11 cellular contexts compared by ENCODE assay signal in the genomic region with DNA sequence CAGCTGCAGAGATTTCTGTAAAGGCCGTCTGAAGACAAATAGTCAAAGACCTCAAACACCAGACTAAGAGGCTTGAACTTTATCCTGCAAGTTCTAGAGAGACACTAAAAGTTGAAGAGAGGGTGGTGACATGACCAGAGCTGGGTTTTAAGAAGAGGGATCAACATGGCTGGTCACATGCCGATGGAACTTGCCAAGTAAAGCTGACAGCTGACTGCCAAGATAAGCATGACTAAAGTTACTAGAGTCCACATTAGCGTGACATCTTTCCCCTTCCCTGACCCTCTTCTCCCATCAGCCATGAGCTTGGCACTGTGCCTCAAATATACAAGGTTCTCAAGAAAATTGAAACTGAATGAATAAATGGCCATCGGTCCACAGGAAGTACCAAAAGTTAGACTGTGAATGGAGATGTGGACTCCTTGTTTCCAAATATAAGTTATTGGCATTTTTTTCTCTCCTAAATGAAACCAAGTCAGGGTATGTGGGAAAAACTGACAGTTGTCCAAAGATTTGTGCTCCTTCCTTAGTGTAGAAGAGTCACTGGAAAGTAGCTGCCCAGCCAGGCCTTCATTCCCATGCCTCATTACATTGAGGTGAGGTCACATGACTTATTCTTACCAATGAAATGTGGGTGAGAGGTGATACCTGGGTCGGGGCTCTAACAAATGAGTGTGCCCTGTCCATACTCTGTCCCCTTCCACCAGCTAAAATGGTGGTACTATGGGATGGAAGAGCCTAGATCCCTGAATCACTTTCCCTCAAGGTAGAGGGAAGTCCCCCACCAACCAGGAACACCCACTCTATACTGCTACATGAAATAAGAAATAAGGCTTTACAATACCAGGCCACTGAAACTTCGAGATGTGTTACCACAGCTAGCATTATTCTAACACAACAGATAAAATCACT. TPM values are rescaled to one million over a fixed set of nuclear protein-coding genes. Genes with fewer than 3 reads are reported as not detected.
DNase-seq lines count a peak whose midpoint lies in the region; ATAC-seq and TF ChIP-seq lines count a peak whose summit lies in the region.
"Had no signal": no experiment of that assay in that cellular context is flagged by ENCODE, and none has a peak within 500 bp of the region (broad histone marks: within the 10 kb centered on the region; RNA-seq: fewer than 3 reads in every experiment).

No MANE protein-coding gene starts in this region.

- H3K9me3 Mint-ChIP-seq in activated naive CD4-positive, alpha-beta T cell treated with anti-CD3 and anti-CD28 coated beads, Interleukin-2, amount 50 U/mL, for 72 hours, result no peaks in the 10 kb centered on the region

- intact Hi-C loops in uterus (cut with DNase I; ENCODE audit: low total_unique reads), result no loop called here

- H3K36me3 ChIP-seq in muscle layer of duodenum (ENCODE audit: control insufficient read depth in 1 of 2, insufficient read depth in 2 of 2, low read length in 2 of 2) (peaks cover 0 to 7% of the 10 kb centered on the region in 2 donors), uterus (no peaks in the 10 kb centered on the region)

- H3K27ac ChIP-seq in muscle layer of duodenum (ENCODE audit: low read length), result peak overlapping the region; percentile 52
- H3K27ac ChIP-seq in uterus, result peak overlapping the region; percentile 73 to 80

- H3K27ac Mint-ChIP-seq in activated naive CD4-positive, alpha-beta T cell treated with anti-CD3 and anti-CD28 coated beads, Interleukin-2, amount 50 U/mL, for 72 hours, result peak overlapping the region; percentile 17 to 27

- no peak for TF ChIP-seq POLR2A in uterus (IDR thresholded peaks at IDR 0.05)

- ATAC-seq in activated naive CD4-positive, alpha-beta T cell treated with anti-CD3 and anti-CD28 coated beads, Interleukin-2, amount 50 U/mL, for 72 hours, result peak in 1 of 2 donors; percentile 73
- ATAC-seq in GM18498 (IDR thresholded peaks at IDR 0.05; ENCODE audit: unreplicated experiment) (no peak), HG02759 (IDR thresholded peaks at IDR 0.05; ENCODE audit: unreplicated experiment) (no peak)

- DNase-seq in activated naive CD4-positive, alpha-beta T cell treated with anti-CD3 and anti-CD28 coated beads, Interleukin-2, amount 50 U/mL, for 72 hours (ENCODE audit: low spot score in 2 of 2), result no peak
- no peak for DNase-seq in activated naive CD4-positive, alpha-beta T cell (lab: John Stamatoyannopoulos, UW)
- DNase-seq in epithelial cell of proximal tubule (ENCODE audit: low read depth) (peak; percentile 66), uterus (no peak), NCI-H2196 (lab: John Stamatoyannopoulos, UW; ENCODE audit: unreplicated experiment) (no peak)
- DNase-seq: hypothalamus; NCI-H2081; stimulated activated naive CD4-positive, alpha-beta T cell had no signal

- H3K4me1 ChIP-seq in muscle layer of duodenum (ENCODE audit: control insufficient read depth in 1 of 2, insufficient read depth in 2 of 2, low read length in 2 of 2) (peaks cover 30 to 46% of the 10 kb centered on the region in 2 donors), uterus (peaks cover 0 to 7% of the 10 kb centered on the region in 2 donors)

- H3K36me3 Mint-ChIP-seq in activated naive CD4-positive, alpha-beta T cell treated with anti-CD3 and anti-CD28 coated beads, Interleukin-2, amount 50 U/mL, for 72 hours, result peaks cover 15 to 47% of the 10 kb centered on the region in 2 donors

- H3K4me3 ChIP-seq in epithelial cell of proximal tubule (ENCODE audit: low read depth, low read length) (no peak overlapping the region), muscle layer of duodenum (ENCODE audit: low read depth in 1 of 2, low read length in 2 of 2) (no peak overlapping the region), uterus (no peak overlapping the region)

- H3K27me3 ChIP-seq in muscle layer of duodenum (ENCODE audit: low read depth, low read length), result no peaks in the 10 kb centered on the region
- H3K27me3 ChIP-seq in uterus, result no peaks in the 10 kb centered on the region

- no peak for TF ChIP-seq CTCF in epithelial cell of proximal tubule (conservative IDR thresholded peaks at IDR 0.05; ENCODE audit: low read depth, low read length)
- TF ChIP-seq CTCF in uterus (IDR thresholded peaks at IDR 0.05), result no peak

- no peaks in the 10 kb centered on the region for H3K9me3 ChIP-seq in muscle layer of duodenum (ENCODE audit: control insufficient read depth in 1 of 2, low read length in 2 of 2)
- no peaks in the 10 kb centered on the region for H3K9me3 ChIP-seq in uterus

RNA-seq across cellular contexts. Expression of a gene that starts 24.4 kb away (rescaled TPM):
- 100 to 1,000 TPM in 1 of 2 donors, 10 to 100 TPM in 1; 77.9 to 118 TPM for total RNA-seq in activated naive CD4-positive, alpha-beta T cell treated with anti-CD3 and anti-CD28 coated beads, Interleukin-2, amount 50 U/mL, for 72 hours
- 98.1 and 191 TPM in 2 replicates for total RNA-seq in epithelial cell of proximal tubule
- 100 to 1,000 TPM in 2 of 4 donors, 10 to 100 TPM in 2; 41.0 to 188 (median 92.0) TPM for total RNA-seq in uterus
